In genomic region chr2:26043862-26044736, GRCh38 we compare ENCODE assay signal across 1 cellular context.
TF ChIP-seq lines count a peak whose summit lies in the region.

No MANE protein-coding gene starts in this region.

TF ChIP-seq in HepG2, 621 proteins besides CTCF, POLR2A, EP300 and RAD21 (continued from another document and continues in another):
- no peak for TF ChIP-seq AKNA (CRISPR knock-in tag; IDR thresholded peaks at IDR 0.05; ENCODE audit: borderline replicate concordance)
- no peak for TF ChIP-seq SRY (CRISPR knock-in tag; IDR thresholded peaks at IDR 0.05)
- no peak for TF ChIP-seq ZBTB7A (CRISPR knock-in tag; IDR thresholded peaks at IDR 0.05)
- TF ChIP-seq ZSCAN21 (CRISPR knock-in tag; IDR thresholded peaks at IDR 0.05; ENCODE audit: borderline replicate concordance): no peak
- peak; percentile 34; the same call in 1 of the 2 replicates for TF ChIP-seq SAP130 (CRISPR knock-in tag; IDR thresholded peaks at IDR 0.05; ENCODE audit: low read depth)
- no peak for TF ChIP-seq PLRG1 (conservative IDR thresholded peaks at IDR 0.05)
- no peak for TF ChIP-seq KDM4B (CRISPR knock-in tag; IDR thresholded peaks at IDR 0.05)
- no peak for TF ChIP-seq SP2 (CRISPR knock-in tag; IDR thresholded peaks at IDR 0.05)
- peak; percentile 72 for TF ChIP-seq NR2F2 (IDR thresholded peaks at IDR 0.05; ENCODE audit: borderline replicate concordance, low read depth)
- TF ChIP-seq RXRA (CRISPR knock-in tag; IDR thresholded peaks at IDR 0.05): no peak
- TF ChIP-seq ZNF33B (CRISPR knock-in tag; IDR thresholded peaks at IDR 0.05): no peak
- no peak for TF ChIP-seq ZNF24 (IDR thresholded peaks at IDR 0.05)
- TF ChIP-seq PBX3 (CRISPR knock-in tag; IDR thresholded peaks at IDR 0.05; ENCODE audit: borderline replicate concordance): no peak
- no peak for TF ChIP-seq ZNF296 (CRISPR knock-in tag; conservative IDR thresholded peaks at IDR 0.05)
- TF ChIP-seq ETS1 (CRISPR knock-in tag; IDR thresholded peaks at IDR 0.05): no peak
- TF ChIP-seq MTA1 (CRISPR knock-in tag; IDR thresholded peaks at IDR 0.05; ENCODE audit: borderline replicate concordance): no peak
- no peak for TF ChIP-seq TRAFD1 (CRISPR knock-in tag; IDR thresholded peaks at IDR 0.05; ENCODE audit: borderline replicate concordance)
- no peak for TF ChIP-seq MLX (CRISPR knock-in tag; IDR thresholded peaks at IDR 0.05)
- peak; percentile 26; the same call in 1 of the 2 replicates for TF ChIP-seq ZNF687 (CRISPR knock-in tag; IDR thresholded peaks at IDR 0.05)
- peak; percentile 45; the same call in 1 of the 2 replicates for TF ChIP-seq PAXIP1 (CRISPR knock-in tag; conservative IDR thresholded peaks at IDR 0.05)
- no peak for TF ChIP-seq FOSL2 (CRISPR knock-in tag; IDR thresholded peaks at IDR 0.05)
- no peak for TF ChIP-seq ZNF775 (CRISPR knock-in tag; IDR thresholded peaks at IDR 0.05; ENCODE audit: borderline replicate concordance)
- peak; percentile 85 for TF ChIP-seq MIXL1 (CRISPR knock-in tag; IDR thresholded peaks at IDR 0.05)
- TF ChIP-seq CREB3 (CRISPR knock-in tag; IDR thresholded peaks at IDR 0.05): no peak
- TF ChIP-seq ZNF331 (CRISPR knock-in tag; IDR thresholded peaks at IDR 0.05): peak; percentile 44; the same call in 1 of the 2 replicates
- no peak for TF ChIP-seq RBM39 (IDR thresholded peaks at IDR 0.05; ENCODE audit: low read depth, low read length, poor library complexity, severe bottlenecking)
- TF ChIP-seq FIP1L1 (IDR thresholded peaks at IDR 0.05; ENCODE audit: borderline replicate concordance, insufficient read depth, low read depth, low read length): no peak
- TF ChIP-seq MED1 (CRISPR knock-in tag; IDR thresholded peaks at IDR 0.05): 0 out of 2 replicates have a peak, but pooled peaks have one; percentile 9
- TF ChIP-seq KDM2A (CRISPR knock-in tag; IDR thresholded peaks at IDR 0.05; ENCODE audit: borderline replicate concordance, low read depth): no peak
- no peak for TF ChIP-seq IKZF5 (CRISPR knock-in tag; IDR thresholded peaks at IDR 0.05)
- TF ChIP-seq KDM1A (CRISPR knock-in tag; IDR thresholded peaks at IDR 0.05): no peak
- TF ChIP-seq ZNF256 (CRISPR knock-in tag; conservative IDR thresholded peaks at IDR 0.05): no peak
- TF ChIP-seq TOE1 (CRISPR knock-in tag; IDR thresholded peaks at IDR 0.05): no peak
- TF ChIP-seq FOXP1 (IDR thresholded peaks at IDR 0.05): no peak
- no peak for TF ChIP-seq FOXP1 (CRISPR knock-in tag; IDR thresholded peaks at IDR 0.05)
- peak; percentile 92 for TF ChIP-seq CEBPG (CRISPR knock-in tag; IDR thresholded peaks at IDR 0.05)
- TF ChIP-seq MAFK (conservative IDR thresholded peaks at IDR 0.05 in 1 of 2, IDR thresholded peaks at IDR 0.05 in 1 of 2; ENCODE audit: low read length in 2 of 2): no peak
- TF ChIP-seq ASH2L (IDR thresholded peaks at IDR 0.05; ENCODE audit: insufficient read length, low read depth, low read length): no peak
- TF ChIP-seq AKAP8 (CRISPR knock-in tag; IDR thresholded peaks at IDR 0.05): no peak
- TF ChIP-seq ZNF333 (CRISPR knock-in tag; IDR thresholded peaks at IDR 0.05; ENCODE audit: borderline replicate concordance): no peak
- TF ChIP-seq IRF2 (CRISPR knock-in tag; IDR thresholded peaks at IDR 0.05): 0 out of 2 replicates have a peak, but pooled peaks have one; percentile 29
- peak; percentile 73 for TF ChIP-seq ZMYM3 (CRISPR knock-in tag; IDR thresholded peaks at IDR 0.05)
- no peak for TF ChIP-seq MBNL3 (CRISPR knock-in tag; conservative IDR thresholded peaks at IDR 0.05)
- TF ChIP-seq NR3C1 (CRISPR knock-in tag; IDR thresholded peaks at IDR 0.05): no peak
- no peak for TF ChIP-seq ZSCAN25 (CRISPR knock-in tag; IDR thresholded peaks at IDR 0.05)
- TF ChIP-seq MYC (CRISPR knock-in tag; IDR thresholded peaks at IDR 0.05; ENCODE audit: borderline replicate concordance): 0 out of 2 replicates have a peak, but pooled peaks have one; percentile 34
- peak; percentile 88; the same call in 1 of the 2 replicates for TF ChIP-seq SIX1 (CRISPR knock-in tag; IDR thresholded peaks at IDR 0.05; ENCODE audit: borderline replicate concordance)
